ENCODE assay signal across 13 cellular contexts in genomic region chr2:54546925-54547324, GRCh38.
A peak's percentile ranks its signal among the peaks of the same experiment; 100 is the strongest.
DNase-seq lines count a peak whose midpoint lies in the region; ATAC-seq and TF ChIP-seq lines count a peak whose summit lies in the region.
"Had no signal": no experiment of that assay in that cellular context is flagged by ENCODE, and none has a peak within 500 bp of the region (broad histone marks: within the 10 kb centered on the region; RNA-seq: fewer than 3 reads in every experiment).

No MANE protein-coding gene starts in this region.

- H3K27me3 ChIP-seq in muscle layer of duodenum (ENCODE audit: low read depth, low read length) (no peaks in the 10 kb centered on the region), right atrium auricular region (no peaks in the 10 kb centered on the region)
- H3K27me3 ChIP-seq: adrenal gland had no signal

- no peak for TF ChIP-seq CTCF in HEK293 (tag by site-specific recombination; IDR thresholded peaks at IDR 0.05)
- TF ChIP-seq CTCF in right atrium auricular region (IDR thresholded peaks at IDR 0.05): no peak

- H3K9me3 ChIP-seq in HEK293 (ENCODE audit: control insufficient read depth, insufficient read depth, low read depth, low read length) (no peaks in the 10 kb centered on the region), muscle layer of duodenum (ENCODE audit: control insufficient read depth in 1 of 2, low read length in 2 of 2) (no peaks in the 10 kb centered on the region), right atrium auricular region (no peaks in the 10 kb centered on the region)
- H3K9me3 ChIP-seq: adrenal gland had no signal

- no peak overlapping the region for H3K4me3 ChIP-seq in HEK293 (ENCODE audit: low read depth, low read length)
- H3K4me3 ChIP-seq in muscle layer of duodenum (ENCODE audit: low read depth in 1 of 2, low read length in 2 of 2): no peak overlapping the region
- no peak overlapping the region for H3K4me3 ChIP-seq in right atrium auricular region
- H3K4me3 ChIP-seq: adrenal gland, SK-N-MC had no signal

- POLR2A ChIA-PET in HEK293 (lab: Yijun Ruan, JAX): interaction anchor here (0.7 kb wide), 1 partner anchor 243 kb away, joined by 3 read pairs; no protein-coding TSS in a partner anchor

- DNase-seq in DMS53 (lab: John Stamatoyannopoulos, UW): peak; percentile 40
- DNase-seq in DMS53 treated with DMSO at 0.1 percent for 48 hours (lab: John Stamatoyannopoulos, UW; ENCODE audit: unreplicated experiment): no peak
- DNase-seq in NCI-H524 treated with DMSO at 0.1 percent for 48 hours (lab: John Stamatoyannopoulos, UW): no peak
- no peak for DNase-seq in right atrium auricular region (ENCODE audit: low spot score)
- no peak for DNase-seq in activated CD4-positive, CD25-positive, alpha-beta regulatory T cell treated with anti-CD3 and anti-CD28 coated beads, Interleukin-2, amount 50 U/mL, for 72 hours
- DNase-seq: adrenal gland; effector memory CD4-positive, alpha-beta T cell; midbrain; NCI-H510A had no signal

- peak; percentile 55 for ATAC-seq in HG03575 (IDR thresholded peaks at IDR 0.05; ENCODE audit: extremely low read depth, insufficient number of reproducible peaks, low FRiP score, unreplicated experiment)

- CTCF ChIA-PET in HEK293 (lab: Yijun Ruan, JAX): interaction anchor here (0.6 to 1.3 kb wide), 5 partner anchors 15 to 440 kb away, joined by 3 to 4 read pairs (median 3); no protein-coding TSS in a partner anchor

- H3K27ac ChIP-seq in HEK293 (ENCODE audit: extremely low read depth, low read depth, low read length) (no peak overlapping the region), muscle layer of duodenum (ENCODE audit: low read length) (peak overlapping the region; percentile 56), right atrium auricular region (no peak overlapping the region)
- H3K27ac ChIP-seq: SK-N-MC had no signal

- H3K4me1 ChIP-seq in HEK293 (ENCODE audit: control insufficient read depth, insufficient read depth, low read length) (peaks cover 11% of the 10 kb centered on the region; the same call in 1 of the 2 replicates), muscle layer of duodenum (ENCODE audit: control insufficient read depth in 1 of 2, insufficient read depth in 2 of 2, low read length in 2 of 2) (peaks cover 14 to 37% of the 10 kb centered on the region in 2 donors), right atrium auricular region (peaks cover 0 to 67% of the 10 kb centered on the region in 2 donors)

- H3K36me3 ChIP-seq in HEK293 (ENCODE audit: control insufficient read depth in 2 of 2, insufficient read depth in 1 of 2, low read length in 2 of 2) (no peaks in the 10 kb centered on the region), muscle layer of duodenum (ENCODE audit: control insufficient read depth in 1 of 2, insufficient read depth in 2 of 2, low read length in 2 of 2) (no peaks in the 10 kb centered on the region), right atrium auricular region (no peaks in the 10 kb centered on the region)
- H3K36me3 ChIP-seq: adrenal gland had no signal

TF ChIP-seq in HEK293, 187 proteins besides CTCF, POLR2A, EP300 and RAD21:
- TF ChIP-seq PRDM10 (tag by site-specific recombination; IDR thresholded peaks at IDR 0.05) (0 out of 2 replicates have a peak, but pooled peaks have one; percentile 25), MYNN (tag by site-specific recombination; IDR thresholded peaks at IDR 0.05; ENCODE audit: borderline replicate concordance) (no peak)
